Comparison of ENCODE assay signal across 9 cellular contexts in genomic region chr3:196569003-196569516, GRCh38. TPM values are rescaled to one million over a fixed set of nuclear protein-coding genes. Genes with fewer than 3 reads are reported as not detected.
DNase-seq lines count a peak whose midpoint lies in the region; ATAC-seq, FAIRE-seq and TF ChIP-seq lines count a peak whose summit lies in the region.
"Had no signal": no experiment of that assay in that cellular context is flagged by ENCODE, and none has a peak within 500 bp of the region (broad histone marks: within the 10 kb centered on the region; RNA-seq: fewer than 3 reads in every experiment).

No MANE protein-coding gene starts in this region.

- RAD21 ChIA-PET in GM12878 (lab: Charles Lee; ENCODE audit: unreplicated experiment) = interaction anchor here (0.7 kb wide), 1 partner anchor 171 kb away, joined by 3 read pairs; the partner anchor contains the start of gene PAK2

- no peak for TF ChIP-seq EP300 in GM12878 (IDR thresholded peaks at IDR 0.05; ENCODE audit: borderline replicate concordance in 1 of 2, control insufficient read depth in 1 of 2, low read depth in 2 of 2, low read length in 2 of 2)

- no peaks in the 10 kb centered on the region for H3K27me3 ChIP-seq in GM12878 (replicated peaks in 1 of 2; ENCODE audit: control insufficient read depth in 2 of 2, insufficient read depth in 2 of 2, low read length in 1 of 2)

- H3K4me1 ChIP-seq in GM12878 (ENCODE audit: control insufficient read depth, insufficient read depth, low read length) = peaks cover 9% of the 10 kb centered on the region; the same call in 1 of the 2 replicates

- H3K4me3 ChIP-seq in GM12878 = peak overlapping the region; percentile 75

- POLR2A ChIA-PET in GM12878 (lab: Charles Lee) = interaction anchor here (0.5 to 1.3 kb wide), 6 partner anchors 10 to 691 kb away, joined by 3 to 4 read pairs (median 3); no protein-coding TSS in a partner anchor

- H2AFZ ChIP-seq in GM12878 (ENCODE audit: control insufficient read depth, low read depth, low read length) = peak overlapping the region; percentile 73

- no peak for TF ChIP-seq RAD21 in GM12878 (IDR thresholded peaks at IDR 0.05; ENCODE audit: insufficient read depth, low read depth, low read length)

- peaks cover 63% of the 10 kb centered on the region for H3K79me2 ChIP-seq in GM12878 (ENCODE audit: control insufficient read depth, insufficient read depth, low read length)

- BruUV-seq in GM12878 (replicated peaks; lab: Mats Ljungman, UMichigan) = no TSS peak

- H3K9me3 ChIP-seq in GM12878 (replicated peaks; ENCODE audit: control insufficient read depth, insufficient read depth, low read length) = no peaks in the 10 kb centered on the region

- SMC1A ChIA-PET in GM12878 (lab: Charles Lee; ENCODE audit: uncharacterized antibody, unreplicated experiment) = interaction anchor here (1.1 kb wide), 1 partner anchor 172 kb away, joined by 3 read pairs; no protein-coding TSS in a partner anchor

- DNase-seq in T-helper 1 cell (peak in 4 of 5 donors; percentile 26 to 64 (median 38)), GM12878 (ENCODE audit: low read depth, low spot score) (no peak), iPS-NIHi7 (ENCODE audit: extremely low spot score) (peak; percentile 57), NCI-H2029 (lab: John Stamatoyannopoulos, UW) (no peak)
- DNase-seq in stimulated activated CD4-positive, alpha-beta T cell treated with anti-CD3 and anti-CD28 coated beads, Interleukin-15, amount 100 ng/mL, for 1 hour (ENCODE audit: low read depth in 1 of 2, low spot score in 1 of 2) = peak; percentile 6 to 26

- ATAC-seq in GM19372 (IDR thresholded peaks at IDR 0.05; ENCODE audit: low read depth, unreplicated experiment) = peak; percentile 35
- ATAC-seq in HG03520 (IDR thresholded peaks at IDR 0.05; ENCODE audit: unreplicated experiment) = peak; percentile 38
- ATAC-seq in GM12878 = peak; percentile 59

- H4K20me1 ChIP-seq in GM12878 (ENCODE audit: control insufficient read depth, insufficient read depth) = no peaks in the 10 kb centered on the region

- CTCF ChIA-PET in GM12878 (lab: Yijun Ruan, JAX) = interaction anchor here (1.3 to 1.7 kb wide), 3 partner anchors 32 to 47 kb away, joined by 3 to 4 read pairs (median 3); no protein-coding TSS in a partner anchor

- H3K4me2 ChIP-seq in GM12878 (ENCODE audit: control insufficient read depth, insufficient read depth) = peak overlapping the region; percentile 81

- TF ChIP-seq POLR2A in GM12878 (IDR thresholded peaks at IDR 0.05; ENCODE audit: low read depth, low read length) = no peak

- H3K27ac ChIP-seq in C4-2B (peak overlapping the region; percentile 76), GM12878 (ENCODE audit: control insufficient read depth, insufficient read depth) (peak overlapping the region; percentile 82; the same call in 1 of the 2 replicates)

- WGBS in GM12878 (ENCODE audit: insufficient coverage, insufficient replicate concordance, low lambda C conversion rate, missing lambda C conversion rate) = 2% methylated on average over 41 of the region's 44 CpGs

- peak overlapping the region; percentile 79 for H3K9ac ChIP-seq in GM12878 (ENCODE audit: control insufficient read depth, insufficient read depth, low read length)

- in situ Hi-C loops in GM12878 (cut with MboI) = no loop called here

- no peak for FAIRE-seq in GM12878 (lab: Jason Lieb, UNC)
- FAIRE-seq: TTC549 had no signal

- intact Hi-C loops in GM12878 (cut with micrococcal nuclease; ENCODE audit: unreplicated experiment) = no loop called here

- no peak for TF ChIP-seq CTCF in C4-2B (conservative IDR thresholded peaks at IDR 0.05)
- no peak for TF ChIP-seq CTCF in GM12878 (IDR thresholded peaks at IDR 0.05 in 2 of 3, conservative IDR thresholded peaks at IDR 0.05 in 1 of 3; ENCODE audit: control insufficient read depth in 2 of 3, extremely low read depth in 1 of 3, insufficient read depth in 1 of 3, low read depth in 3 of 3, low read length in 3 of 3)

- no peaks in the 10 kb centered on the region; a peak in 1 of 4 replicates for H3K36me3 ChIP-seq in GM12878 (ENCODE audit: control insufficient read depth in 2 of 2, insufficient read depth in 2 of 2, low read length in 1 of 2)

TF ChIP-seq in GM12878, 131 proteins besides CTCF, POLR2A, EP300 and RAD21:
- TF ChIP-seq MYC (IDR thresholded peaks at IDR 0.05; ENCODE audit: insufficient read depth, insufficient read length, insufficient replicate concordance, low read length, severe bottlenecking) = no peak
- TF ChIP-seq SP1 (IDR thresholded peaks at IDR 0.05; ENCODE audit: low read depth, low read length) = no peak
- no peak for TF ChIP-seq CREM (IDR thresholded peaks at IDR 0.05; ENCODE audit: low read depth)
- TF ChIP-seq MYB (IDR thresholded peaks at IDR 0.05; ENCODE audit: borderline replicate concordance, low read depth, low read length) = no peak
- no peak for TF ChIP-seq TAF1 (IDR thresholded peaks at IDR 0.05; ENCODE audit: borderline replicate concordance, low read depth, low read length)
- no peak for TF ChIP-seq BMI1 (IDR thresholded peaks at IDR 0.05; ENCODE audit: borderline replicate concordance)
- TF ChIP-seq HDAC2 (IDR thresholded peaks at IDR 0.05) = no peak
- TF ChIP-seq ESRRA (IDR thresholded peaks at IDR 0.05; ENCODE audit: low read length) = no peak
- TF ChIP-seq SIN3A (IDR thresholded peaks at IDR 0.05; ENCODE audit: low read depth, low read length) = 0 out of 2 replicates have a peak, but pooled peaks have one; percentile 13
- TF ChIP-seq JUNB (IDR thresholded peaks at IDR 0.05) = no peak
- TF ChIP-seq TBL1XR1 (IDR thresholded peaks at IDR 0.05; ENCODE audit: low read depth, low read length) = no peak
- TF ChIP-seq TCF7 (IDR thresholded peaks at IDR 0.05; ENCODE audit: borderline replicate concordance) = no peak
- TF ChIP-seq CEBPB (IDR thresholded peaks at IDR 0.05; ENCODE audit: borderline replicate concordance in 1 of 2, low read depth in 2 of 2, low read length in 2 of 2) = no peak
- TF ChIP-seq HDAC6 (IDR thresholded peaks at IDR 0.05; ENCODE audit: unreplicated experiment) = no peak
- TF ChIP-seq STAT3 (IDR thresholded peaks at IDR 0.05; ENCODE audit: low read depth, low read length) = no peak
- TF ChIP-seq ZNF217 (IDR thresholded peaks at IDR 0.05) = 0 out of 2 replicates have a peak, but pooled peaks have one; percentile 2

RNA-seq across cellular contexts. Expression of gene FBXO45, which starts 0.6 kb away (rescaled TPM):
- 10.8 and 11.8 TPM in 2 replicates for total RNA-seq in GM12878 (2013; cell fraction: nucleolus; rRNA removed)
- total RNA-seq in GM12878 (2014; rRNA removed) (12.6 and 16.1 TPM in 2 replicates), GM12878 (2014; rRNA removed; fragmentation: Illumina TruSeq; extraction: Trizol) (17.3 and 17.5 TPM in 2 replicates), GM12878 (2021) (14.5 and 15.0 TPM in 2 replicates)
- polyA plus RNA-seq in GM12878 (2011; ENCODE audit: low read depth) = 6.1 TPM
- polyA plus RNA-seq in GM12878 (2011; rRNA removed) (16.0 and 25.2 TPM in 2 replicates), GM12878 (2014; fragmentation: Illumina TruSeq; extraction: Trizol) (16.6 and 19.8 TPM in 2 replicates), GM12878 (2014; fragmentation: Nextera tagmentation; extraction: Ambion mirVana) (10 to 100 TPM in 1 of 2 experiments, 1 to 10 TPM in 1; 7.5 to 10.0 TPM), GM12878 (2014; rRNA removed) (9.3 and 11.0 TPM in 2 replicates), GM12878 (2016; fragmentation: Nextera tagmentation; extraction: Ambion mirVana) (1 to 10 TPM; 4.0 TPM)
- polyA plus RNA-seq in GM12878 (2011; cell fraction: cytosol; rRNA removed) = 4.5 and 5.1 TPM in 2 replicates
- polyA plus RNA-seq in GM12878 (2011; cell fraction: nucleus; rRNA removed) = 2.9 and 3.8 TPM in 2 replicates
- 8.4 and 8.9 TPM in 2 replicates for polyA plus RNA-seq in GM12878 (2012)
- 7.7 and 8.3 TPM in 2 replicates for polyA minus RNA-seq in GM12878 (2011; rRNA and poly(A)+ RNA removed)
- polyA minus RNA-seq in GM12878 (2011; cell fraction: cytosol; rRNA and poly(A)+ RNA removed) = 3.6 and 4.4 TPM in 2 replicates
- 1.2 and 2.4 TPM in 2 replicates for polyA minus RNA-seq in GM12878 (2011; cell fraction: nucleus; rRNA and poly(A)+ RNA removed)

RNA-seq across cellular contexts. Expression of gene WDR53, which starts 0.7 kb away (rescaled TPM):
- 6.2 and 6.4 TPM in 2 replicates for total RNA-seq in GM12878 (2013; cell fraction: nucleolus; rRNA removed)
- total RNA-seq in GM12878 (2014; rRNA removed) = 8.9 and 10.4 TPM in 2 replicates
- total RNA-seq in GM12878 (2014; rRNA removed; fragmentation: Illumina TruSeq; extraction: Trizol) = 14.5 and 15.8 TPM in 2 replicates
- total RNA-seq in GM12878 (2021) = 11.5 and 16.0 TPM in 2 replicates
- polyA plus RNA-seq in GM12878 (2011; ENCODE audit: low read depth) = 9.7 TPM
- polyA plus RNA-seq in GM12878 (2011; rRNA removed) = 7.7 and 14.0 TPM in 2 replicates
- 5.0 and 5.5 TPM in 2 replicates for polyA plus RNA-seq in GM12878 (2011; cell fraction: cytosol; rRNA removed)
- polyA plus RNA-seq in GM12878 (2011; cell fraction: nucleus; rRNA removed) = 4.1 and 6.7 TPM in 2 replicates
- 7.8 and 11.0 TPM in 2 replicates for polyA plus RNA-seq in GM12878 (2012)
- polyA plus RNA-seq in GM12878 (2014; fragmentation: Illumina TruSeq; extraction: Trizol) = 16.9 and 26.7 TPM in 2 replicates
- 10 to 100 TPM; 17.4 to 18.4 TPM for polyA plus RNA-seq in GM12878 (2014; fragmentation: Nextera tagmentation; extraction: Ambion mirVana)
- 12.7 and 14.2 TPM in 2 replicates for polyA plus RNA-seq in GM12878 (2014; rRNA removed)
- polyA plus RNA-seq in GM12878 (2016; fragmentation: Nextera tagmentation; extraction: Ambion mirVana) = 10 to 100 TPM; 18.9 to 20.3 TPM
- polyA minus RNA-seq in GM12878 (2011; rRNA and poly(A)+ RNA removed) = 5.7 and 7.4 TPM in 2 replicates
- polyA minus RNA-seq in GM12878 (2011; cell fraction: cytosol; rRNA and poly(A)+ RNA removed) = 1.6 and 3.1 TPM in 2 replicates
- 1.8 and 1.9 TPM in 2 replicates for polyA minus RNA-seq in GM12878 (2011; cell fraction: nucleus; rRNA and poly(A)+ RNA removed)

RNA-seq across cellular contexts. Expression of gene SMCO1, which starts 53.9 kb away (rescaled TPM):
- total RNA-seq in GM12878 (2013; cell fraction: nucleolus; rRNA removed) = not detected in 2 replicates
- total RNA-seq in GM12878 (2014; rRNA removed) (not detected in 2 replicates), GM12878 (2014; rRNA removed; fragmentation: Illumina TruSeq; extraction: Trizol) (not detected in 2 replicates), GM12878 (2021) (not detected in 2 replicates)
- polyA plus RNA-seq in GM12878 (2011; ENCODE audit: low read depth) = not detected
- polyA plus RNA-seq in GM12878 (2011; rRNA removed) (not detected in 2 replicates), GM12878 (2014; fragmentation: Illumina TruSeq; extraction: Trizol) (not detected in 2 replicates), GM12878 (2014; fragmentation: Nextera tagmentation; extraction: Ambion mirVana) (under 1 TPM in 1 of 2 experiments, not detected in 1; 0.05 TPM), GM12878 (2014; rRNA removed) (not detected in 2 replicates), GM12878 (2016; fragmentation: Nextera tagmentation; extraction: Ambion mirVana) (not detected)
- not detected in 2 replicates for polyA plus RNA-seq in GM12878 (2011; cell fraction: cytosol; rRNA removed)
- polyA plus RNA-seq in GM12878 (2011; cell fraction: nucleus; rRNA removed) = not detected in 2 replicates
- polyA plus RNA-seq in GM12878 (2012) = not detected in 2 replicates
- not detected in 2 replicates for polyA minus RNA-seq in GM12878 (2011; rRNA and poly(A)+ RNA removed)
- not detected in 2 replicates for polyA minus RNA-seq in GM12878 (2011; cell fraction: cytosol; rRNA and poly(A)+ RNA removed)
- not detected in 2 replicates for polyA minus RNA-seq in GM12878 (2011; cell fraction: nucleus; rRNA and poly(A)+ RNA removed)

Comparison
In these comparisons a context has a peak if more than half of its experiments do, and no peak if none do; other contexts are left out.
1. DNase-seq: peak in T-helper 1 cell (4 of 5), iPS-NIHi7 (single experiment) and stimulated activated CD4-positive, alpha-beta T cell treated with anti-CD3 and anti-CD28 coated beads, Interleukin-15, amount 100 ng/mL, for 1 hour (2 of 2); none in GM12878 (single experiment) and NCI-H2029 (single experiment).
2. Peak in every context shown above with its lines, with median percentiles within 50 percentile points of each other: ATAC-seq.